Comparison of ENCODE assay signal across 7 cellular contexts in genomic region chr2:5022708-5023635, GRCh38.
DNase-seq lines count a peak whose midpoint lies in the region; FAIRE-seq and TF ChIP-seq lines count a peak whose summit lies in the region.
"Not testable (repeated sequence)": the region's sequence is repeated elsewhere in the genome, so short reads cannot be mapped to it uniquely, and the experiment has no call there.

No MANE protein-coding gene starts in this region.

- FAIRE-seq in GM12891 (lab: Jason Lieb, UNC) (peak; percentile 100), RCC 7860 (lab: Jason Lieb, UNC) (peak; percentile 55), islet of Langerhans (lab: Jason Lieb, UNC) (peak; percentile 90)

- not testable (repeated sequence) for H3K27me3 Mint-ChIP-seq in activated T-helper 1 cell treated with anti-CD3 and anti-CD28 coated beads, Interleukin-12 subunit alpha, Interleukin-12 subunit beta, Interleukin-2, Interleukin-4 antibody, amounts not matched to agents 30 ng/mL and 10 ng/mL and 1 ng/mL, durations not matched to agents 14 hours and 24 hours and 36 hours (ENCODE audit: insufficient read depth); nephron progenitor cell (ENCODE audit: low read depth, poor library complexity); stimulated activated naive CD8-positive, alpha-beta T cell treated with anti-CD3 and anti-CD28 coated beads, Interleukin-15, Interleukin-2, amounts not matched to agents 100 ng/mL and 50 ng/mL, for 24 hours

- TF ChIP-seq CTCF in coronary artery (IDR thresholded peaks at IDR 0.05); nephron progenitor cell (IDR thresholded peaks at IDR 0.05): not testable (repeated sequence)

- H3K27ac Mint-ChIP-seq in activated T-helper 1 cell treated with anti-CD3 and anti-CD28 coated beads, Interleukin-12 subunit alpha, Interleukin-12 subunit beta, Interleukin-2, Interleukin-4 antibody, amounts not matched to agents 30 ng/mL and 10 ng/mL and 1 ng/mL, durations not matched to agents 14 hours and 24 hours and 36 hours = peak overlapping the region; percentile 21
- peak overlapping the region; percentile 90 for H3K27ac Mint-ChIP-seq in nephron progenitor cell
- H3K27ac Mint-ChIP-seq in stimulated activated naive CD8-positive, alpha-beta T cell treated with anti-CD3 and anti-CD28 coated beads, Interleukin-15, Interleukin-2, amounts not matched to agents 100 ng/mL and 50 ng/mL, for 24 hours = peak overlapping the region; percentile 41

- not testable (repeated sequence) for H3K36me3 Mint-ChIP-seq in activated T-helper 1 cell treated with anti-CD3 and anti-CD28 coated beads, Interleukin-12 subunit alpha, Interleukin-12 subunit beta, Interleukin-2, Interleukin-4 antibody, amounts not matched to agents 30 ng/mL and 10 ng/mL and 1 ng/mL, durations not matched to agents 14 hours and 24 hours and 36 hours (ENCODE audit: low read depth); stimulated activated naive CD8-positive, alpha-beta T cell treated with anti-CD3 and anti-CD28 coated beads, Interleukin-15, Interleukin-2, amounts not matched to agents 100 ng/mL and 50 ng/mL, for 24 hours (ENCODE audit: low read depth)
- peaks cover 12% of the 10 kb centered on the region for H3K36me3 Mint-ChIP-seq in nephron progenitor cell (ENCODE audit: low read depth)

- peak overlapping the region; percentile 13 for H3K4me3 ChIP-seq in coronary artery

- TF ChIP-seq POLR2A in GM12891 (IDR thresholded peaks at IDR 0.05; ENCODE audit: low read depth, low read length) = not testable (repeated sequence)

- DNase-seq in GM12891 (ENCODE audit: insufficient read length, low spot score); RCC 7860 (ENCODE audit: low spot score); activated T-helper 1 cell treated with anti-CD3 and anti-CD28 coated beads, Interleukin-12 subunit alpha, Interleukin-12 subunit beta, Interleukin-2, Interleukin-4 antibody, amounts not matched to agents 30 ng/mL and 10 ng/mL and 1 ng/mL, durations not matched to agents 14 hours and 24 hours and 36 hours (ENCODE audit: low spot score); coronary artery (ENCODE audit: low spot score); nephron progenitor cell: not testable (repeated sequence)

- H3K4me3 Mint-ChIP-seq in activated T-helper 1 cell treated with anti-CD3 and anti-CD28 coated beads, Interleukin-12 subunit alpha, Interleukin-12 subunit beta, Interleukin-2, Interleukin-4 antibody, amounts not matched to agents 30 ng/mL and 10 ng/mL and 1 ng/mL, durations not matched to agents 14 hours and 24 hours and 36 hours; nephron progenitor cell; stimulated activated naive CD8-positive, alpha-beta T cell treated with anti-CD3 and anti-CD28 coated beads, Interleukin-15, Interleukin-2, amounts not matched to agents 100 ng/mL and 50 ng/mL, for 24 hours: not testable (repeated sequence)

- peaks cover 29% of the 10 kb centered on the region for H3K9me3 Mint-ChIP-seq in activated T-helper 1 cell treated with anti-CD3 and anti-CD28 coated beads, Interleukin-12 subunit alpha, Interleukin-12 subunit beta, Interleukin-2, Interleukin-4 antibody, amounts not matched to agents 30 ng/mL and 10 ng/mL and 1 ng/mL, durations not matched to agents 14 hours and 24 hours and 36 hours
- H3K9me3 Mint-ChIP-seq in nephron progenitor cell = peaks cover 26% of the 10 kb centered on the region
- H3K9me3 Mint-ChIP-seq in stimulated activated naive CD8-positive, alpha-beta T cell treated with anti-CD3 and anti-CD28 coated beads, Interleukin-15, Interleukin-2, amounts not matched to agents 100 ng/mL and 50 ng/mL, for 24 hours = peaks cover 24% of the 10 kb centered on the region

- not testable (repeated sequence) for H3K27ac ChIP-seq in coronary artery

- not testable (repeated sequence) for H3K4me1 Mint-ChIP-seq in activated T-helper 1 cell treated with anti-CD3 and anti-CD28 coated beads, Interleukin-12 subunit alpha, Interleukin-12 subunit beta, Interleukin-2, Interleukin-4 antibody, amounts not matched to agents 30 ng/mL and 10 ng/mL and 1 ng/mL, durations not matched to agents 14 hours and 24 hours and 36 hours (ENCODE audit: low read depth); nephron progenitor cell; stimulated activated naive CD8-positive, alpha-beta T cell treated with anti-CD3 and anti-CD28 coated beads, Interleukin-15, Interleukin-2, amounts not matched to agents 100 ng/mL and 50 ng/mL, for 24 hours (ENCODE audit: low read depth)

- intact Hi-C loops in activated T-helper 1 cell treated with anti-CD3 and anti-CD28 coated beads, Interleukin-12 subunit alpha, Interleukin-12 subunit beta, Interleukin-2, Interleukin-4 antibody, amounts not matched to agents 30 ng/mL and 10 ng/mL and 1 ng/mL, durations not matched to agents 14 hours and 24 hours and 36 hours (cut with micrococcal nuclease) = not testable (repeated sequence)

Comparison
In these comparisons a context has a peak if more than half of its experiments do, and no peak if none do; other contexts are left out.
1. H3K27ac Mint-ChIP-seq: peak in every context shown above with its lines; median percentile 90 in nephron progenitor cell; 41 in stimulated activated naive CD8-positive, alpha-beta T cell treated with anti-CD3 and anti-CD28 coated beads, Interleukin-15, Interleukin-2, amounts not matched to agents 100 ng/mL and 50 ng/mL, for 24 hours; 21 in activated T-helper 1 cell treated with anti-CD3 and anti-CD28 coated beads, Interleukin-12 subunit alpha, Interleukin-12 subunit beta, Interleukin-2, Interleukin-4 antibody, amounts not matched to agents 30 ng/mL and 10 ng/mL and 1 ng/mL, durations not matched to agents 14 hours and 24 hours and 36 hours.